In genomic region chr1:223849352-223849751, GRCh38 we compare ENCODE assay signal across 22 cellular contexts.
DNase-seq lines count a peak whose midpoint lies in the region; ATAC-seq and TF ChIP-seq lines count a peak whose summit lies in the region.
"Had no signal": no experiment of that assay in that cellular context is flagged by ENCODE, and none has a peak within 500 bp of the region (broad histone marks: within the 10 kb centered on the region; RNA-seq: fewer than 3 reads in every experiment).

No MANE protein-coding gene starts in this region.

- no peak overlapping the region for H3K27ac ChIP-seq in substantia nigra (ENCODE audit: low read depth, low read length, poor library complexity, severe bottlenecking)
- H3K27ac ChIP-seq: esophagus squamous epithelium, SJSA1 had no signal

- DNase-seq in GM10266 (ENCODE audit: extremely low spot score) = peak; percentile 41
- peak; percentile 20 for DNase-seq in GM19238 (ENCODE audit: insufficient read length, low spot score)
- DNase-seq in NCI-H2196 treated with DMSO at 0.1 percent for 48 hours (lab: John Stamatoyannopoulos, UW; ENCODE audit: unreplicated experiment) = peak; percentile 80
- no peak for DNase-seq in activated CD8-positive, alpha-beta memory T cell treated with anti-CD3 and anti-CD28 coated beads, Interleukin-2, amount 50 U/mL, for 48 hours
- DNase-seq in DMS153 (lab: John Stamatoyannopoulos, UW) = no peak
- DNase-seq in substantia nigra (lab: John Stamatoyannopoulos, UW) = no peak
- no peak for DNase-seq in C1 segment of cervical spinal cord (lab: John Stamatoyannopoulos, UW)
- DNase-seq: activated CD4-positive, alpha-beta T cell treated with anti-CD3 and anti-CD28 coated beads, Interleukin-2, amount 50 U/mL, for 48 hours; activated naive CD4-positive, alpha-beta T cell treated with anti-CD3 and anti-CD28 coated beads for 36 hours; activated T-cell treated with anti-CD3 and anti-CD28 coated beads, Interleukin-2, amount 50 U/mL, for 1 hour; effector memory CD4-positive, alpha-beta T cell; EL; esophagus squamous epithelium; NCI-H1092; NCI-H774; nephron progenitor cell; stimulated activated CD4-positive, alpha-beta T cell treated with anti-CD3 and anti-CD28 coated beads, Interleukin-2, amount 100 ng/mL, for 24 hours; trophoblast cell had no signal

- peak; percentile 25 for ATAC-seq in HG02852 (IDR thresholded peaks at IDR 0.05; ENCODE audit: unreplicated experiment)
- ATAC-seq: left lobe of liver, Panc1 had no signal

- no peak for TF ChIP-seq CTCF in GM10266 (IDR thresholded peaks at IDR 0.05; ENCODE audit: control insufficient read depth, insufficient read depth, low read depth, missing control alignments)

Comparison
In these comparisons a context has a peak if more than half of its experiments do, and no peak if none do; other contexts are left out.
1. DNase-seq: peak in GM10266 (single experiment), GM19238 (single experiment) and NCI-H2196 treated with DMSO at 0.1 percent for 48 hours (single experiment); none in activated CD8-positive, alpha-beta memory T cell treated with anti-CD3 and anti-CD28 coated beads, Interleukin-2, amount 50 U/mL, for 48 hours (single experiment), DMS153 (single experiment), substantia nigra (0 of 49) and C1 segment of cervical spinal cord (0 of 14).